ENCODE assay signal across 10 cellular contexts in the genomic region with DNA sequence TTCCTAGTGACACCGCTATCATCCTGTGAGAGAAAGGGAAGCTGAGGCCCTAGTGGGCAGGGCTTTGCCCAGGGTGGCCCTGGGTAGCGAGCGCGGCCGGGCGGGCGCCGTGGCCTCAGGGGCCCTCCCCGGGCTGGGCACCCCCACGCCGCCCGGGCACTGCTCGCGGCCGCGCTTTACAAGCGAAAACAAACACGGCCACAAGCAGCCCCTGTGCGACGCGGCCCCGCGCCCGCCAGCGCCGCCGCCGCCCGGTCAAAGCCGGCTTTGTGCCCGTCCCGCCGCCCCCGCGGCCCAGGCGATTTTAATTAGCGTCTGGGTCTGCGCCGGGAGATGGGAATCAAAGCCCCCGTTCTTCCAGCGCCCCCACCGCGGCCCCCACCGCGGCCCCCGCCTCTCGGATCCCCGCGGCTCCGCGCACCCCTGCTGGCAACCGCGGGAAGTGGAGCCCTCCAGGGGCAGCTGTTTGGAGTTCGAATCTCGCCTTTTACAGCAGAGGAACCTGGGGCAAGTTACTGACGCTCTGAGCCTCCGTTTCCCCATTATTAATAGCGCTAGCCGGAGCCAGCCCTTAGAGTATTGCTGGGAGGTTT. TPM values are rescaled to one million over a fixed set of nuclear protein-coding genes. Genes with fewer than 3 reads are reported as not detected.
A peak's percentile ranks its signal among the peaks of the same experiment; 100 is the strongest.
DNase-seq lines count a peak whose midpoint lies in the region; ATAC-seq and TF ChIP-seq lines count a peak whose summit lies in the region.
"Had no signal": no experiment of that assay in that cellular context is flagged by ENCODE, and none has a peak within 500 bp of the region (broad histone marks: within the 10 kb centered on the region; RNA-seq: fewer than 3 reads in every experiment).

No MANE protein-coding gene starts in this region.

- DNase-seq in stimulated activated CD4-positive, alpha-beta T cell treated with anti-CD3 and anti-CD28 coated beads, Interleukin-4, amount 100 ng/mL, for 1 hour, result peak; percentile 6
- DNase-seq in stimulated activated CD4-positive, alpha-beta T cell treated with anti-CD3 and anti-CD28 coated beads, Interleukin-1b, Interleukin-23, amount 100 ng/mL, for 48 hours, result no peak
- DNase-seq in fibroblast of the aortic adventitia (ENCODE audit: low read depth) (no peak), SHP77 treated with DMSO at 0.1 percent for 48 hours (lab: John Stamatoyannopoulos, UW) (no peak), MV-4-11 (lab: John Stamatoyannopoulos, UW) (no peak), NCI-H1930 (lab: John Stamatoyannopoulos, UW) (no peak)
- DNase-seq: SJCRH30 had no signal

- H3K9ac ChIP-seq in mucosa of stomach (ENCODE audit: low read length), result peak overlapping the region; percentile 57

- no peaks in the 10 kb centered on the region for H3K36me3 ChIP-seq in mucosa of stomach (ENCODE audit: control insufficient read depth, insufficient read depth, low read length)
- H3K36me3 ChIP-seq: SJCRH30 had no signal

- peaks cover 5% of the 10 kb centered on the region for H3K4me1 ChIP-seq in mucosa of stomach (ENCODE audit: control insufficient read depth, insufficient read depth, low read length)

- peaks cover 15% of the 10 kb centered on the region for H3K27me3 ChIP-seq in mucosa of stomach (ENCODE audit: control insufficient read depth, insufficient read depth, low read length)
- H3K27me3 ChIP-seq: SJCRH30 had no signal

- peak; percentile 56 for TF ChIP-seq CTCF in fibroblast of the aortic adventitia (IDR thresholded peaks at IDR 0.05; ENCODE audit: insufficient read depth, low read length)

- ATAC-seq in HG03139 (IDR thresholded peaks at IDR 0.05; ENCODE audit: unreplicated experiment), result no peak

- no peaks in the 10 kb centered on the region for H3K9me3 ChIP-seq in mucosa of stomach (ENCODE audit: control insufficient read depth, low read length)
- H3K9me3 ChIP-seq: SJCRH30 had no signal

- H3K4me3 ChIP-seq in fibroblast of the aortic adventitia (ENCODE audit: low read depth, low read length) (peak overlapping the region; percentile 3), mucosa of stomach (ENCODE audit: low read length) (no peak overlapping the region)
- H3K4me3 ChIP-seq: SJCRH30 had no signal

RNA-seq across cellular contexts. Expression of a gene that starts 47.9 kb away (rescaled TPM):
- not detected in 2 replicates for total RNA-seq in fibroblast of the aortic adventitia (ENCODE audit: low replicate concordance)
- total RNA-seq: pulmonary artery endothelial cell, SJCRH30 had no signal
